13 cellular contexts compared by ENCODE assay signal in genomic region chr13:75788494-75788991, GRCh38.
DNase-seq lines count a peak whose midpoint lies in the region; ATAC-seq and TF ChIP-seq lines count a peak whose summit lies in the region.
"Had no signal": no experiment of that assay in that cellular context is flagged by ENCODE, and none has a peak within 500 bp of the region (broad histone marks: within the 10 kb centered on the region; RNA-seq: fewer than 3 reads in every experiment).

No MANE protein-coding gene starts in this region.

- H3K36me3 ChIP-seq in breast epithelium: no peaks in the 10 kb centered on the region
- H3K36me3 ChIP-seq in upper lobe of left lung: no peaks in the 10 kb centered on the region
- H3K36me3 ChIP-seq: esophagus squamous epithelium, uterus had no signal

- no peaks in the 10 kb centered on the region for H3K27me3 ChIP-seq in breast epithelium
- no peaks in the 10 kb centered on the region for H3K27me3 ChIP-seq in upper lobe of left lung
- H3K27me3 ChIP-seq: esophagus squamous epithelium, uterus had no signal

- H3K9me3 Mint-ChIP-seq in MCF 10A (ENCODE audit: unreplicated experiment): no peaks in the 10 kb centered on the region
- H3K9me3 Mint-ChIP-seq in activated CD8-positive, alpha-beta T cell treated with anti-CD3 and anti-CD28 coated beads, Interleukin-2, amount 10 ng/mL, durations not matched to agents 7 days and 5 days (ENCODE audit: insufficient read depth): no peaks in the 10 kb centered on the region

- TF ChIP-seq POLR2A in breast epithelium (IDR thresholded peaks at IDR 0.05) (no peak), upper lobe of left lung (IDR thresholded peaks at IDR 0.05) (no peak)

- no peaks in the 10 kb centered on the region for H3K4me1 Mint-ChIP-seq in MCF 10A (ENCODE audit: insufficient read depth, unreplicated experiment)
- H3K4me1 Mint-ChIP-seq in activated CD8-positive, alpha-beta T cell treated with anti-CD3 and anti-CD28 coated beads, Interleukin-2, amount 10 ng/mL, durations not matched to agents 7 days and 5 days (ENCODE audit: low read depth): no peaks in the 10 kb centered on the region

- H3K4me3 Mint-ChIP-seq in MCF 10A (ENCODE audit: unreplicated experiment): no peak overlapping the region
- no peak overlapping the region for H3K4me3 Mint-ChIP-seq in activated CD8-positive, alpha-beta T cell treated with anti-CD3 and anti-CD28 coated beads, Interleukin-2, amount 10 ng/mL, durations not matched to agents 7 days and 5 days

- no peaks in the 10 kb centered on the region for H3K4me1 ChIP-seq in breast epithelium
- peaks cover 21 to 64% (median 42%) of the 10 kb centered on the region in 4 donors for H3K4me1 ChIP-seq in upper lobe of left lung
- H3K4me1 ChIP-seq: uterus had no signal

- in situ Hi-C loops in astrocyte of the cerebellum (cut with HindIII; ENCODE audit: low sequenced_read_pairs): no loop called here

- H3K27ac Mint-ChIP-seq in MCF 10A (ENCODE audit: low read depth, unreplicated experiment): no peak overlapping the region
- no peak overlapping the region for H3K27ac Mint-ChIP-seq in activated CD8-positive, alpha-beta T cell treated with anti-CD3 and anti-CD28 coated beads, Interleukin-2, amount 10 ng/mL, durations not matched to agents 7 days and 5 days

- BruUV-seq in MCF 10A (replicated peaks; lab: Mats Ljungman, UMichigan): no TSS peak

- ATAC-seq in upper lobe of left lung (ENCODE audit: low FRiP score in 2 of 2) (peak; percentile 60 to 67), GM18867 (IDR thresholded peaks at IDR 0.05; ENCODE audit: unreplicated experiment) (no peak)
- ATAC-seq in activated CD8-positive, alpha-beta T cell treated with anti-CD3 and anti-CD28 coated beads, Interleukin-2, amount 10 ng/mL, durations not matched to agents 7 days and 5 days: no peak
- ATAC-seq: Panc1 had no signal

- H3K9me3 ChIP-seq in breast epithelium: no peaks in the 10 kb centered on the region
- no peaks in the 10 kb centered on the region for H3K9me3 ChIP-seq in upper lobe of left lung
- H3K9me3 ChIP-seq: esophagus squamous epithelium, uterus had no signal

- CTCF ChIA-PET in MCF 10A (lab: Yijun Ruan, JAX): interaction anchor here (0.9 to 4.6 kb wide), 4 partner anchors 19 to 93 kb away, joined by 3 to 31 read pairs (median 4); no protein-coding TSS in a partner anchor
- CTCF ChIA-PET in activated CD8-positive, alpha-beta T cell treated with anti-CD3 and anti-CD28 coated beads, Interleukin-2, amount 10 ng/mL, durations not matched to agents 7 days and 5 days (lab: Charles Lee): no interaction called here

- H3K36me3 Mint-ChIP-seq in MCF 10A (ENCODE audit: insufficient read depth, unreplicated experiment): no peaks in the 10 kb centered on the region
- H3K36me3 Mint-ChIP-seq in activated CD8-positive, alpha-beta T cell treated with anti-CD3 and anti-CD28 coated beads, Interleukin-2, amount 10 ng/mL, durations not matched to agents 7 days and 5 days (ENCODE audit: low read depth): no peaks in the 10 kb centered on the region

- no peak for TF ChIP-seq EP300 in upper lobe of left lung (IDR thresholded peaks at IDR 0.05)

- DNase-seq in MCF 10A (ENCODE audit: unreplicated experiment): peak; percentile 72
- no peak for DNase-seq in breast epithelium (ENCODE audit: low spot score in 2 of 2)
- DNase-seq in astrocyte of the cerebellum (ENCODE audit: low read depth): peak; percentile 31
- peak; percentile 62 for DNase-seq in left kidney (ENCODE audit: low read depth, low spot score)
- peak in 1 of 2 donors; percentile 79 for DNase-seq in upper lobe of left lung
- no peak for DNase-seq in NCI-H748 (lab: John Stamatoyannopoulos, UW; ENCODE audit: unreplicated experiment)
- DNase-seq in activated CD8-positive, alpha-beta T cell treated with anti-CD3 and anti-CD28 coated beads, Interleukin-2, amount 10 ng/mL, durations not matched to agents 7 days and 5 days: no peak
- DNase-seq: activated CD4-positive, alpha-beta T cell treated with anti-CD3 and anti-CD28 coated beads for 48 hours; esophagus squamous epithelium; NCI-H1092 treated with DMSO at 0.1 percent for 48 hours; uterus had no signal

- 26 to 33% methylated on average over 3 of the region's 3 CpGs for WGBS in upper lobe of left lung, 2 donors

- H3K4me3 ChIP-seq in breast epithelium: no peak overlapping the region
- H3K4me3 ChIP-seq in astrocyte of the cerebellum (ENCODE audit: low read depth, low read length): no peak overlapping the region
- H3K4me3 ChIP-seq in upper lobe of left lung: no peak overlapping the region
- H3K4me3 ChIP-seq: esophagus squamous epithelium, uterus had no signal

- TF ChIP-seq CTCF in MCF 10A (IDR thresholded peaks at IDR 0.05; ENCODE audit: unreplicated experiment) (no peak), breast epithelium (IDR thresholded peaks at IDR 0.05) (no peak), astrocyte of the cerebellum (IDR thresholded peaks at IDR 0.05; ENCODE audit: low read depth, low read length, missing control alignments) (no peak), upper lobe of left lung (IDR thresholded peaks at IDR 0.05) (no peak)

- POLR2A ChIA-PET in MCF 10A (lab: Yijun Ruan, JAX): interaction anchor here (0.6 to 4.2 kb wide), 6 partner anchors 10 to 549 kb away, joined by 3 to 27 read pairs (median 4); no protein-coding TSS in a partner anchor
- POLR2A ChIA-PET in activated CD8-positive, alpha-beta T cell treated with anti-CD3 and anti-CD28 coated beads, Interleukin-2, amount 10 ng/mL, durations not matched to agents 7 days and 5 days (lab: Charles Lee): no interaction called here

- no peak overlapping the region for H3K27ac ChIP-seq in breast epithelium
- H3K27ac ChIP-seq in upper lobe of left lung: peak overlapping the region; percentile 20 to 75 (median 62)
- H3K27ac ChIP-seq: esophagus squamous epithelium, uterus had no signal

- H3K27me3 Mint-ChIP-seq in MCF 10A (ENCODE audit: insufficient read depth, unreplicated experiment): no peaks in the 10 kb centered on the region
- no peaks in the 10 kb centered on the region for H3K27me3 Mint-ChIP-seq in activated CD8-positive, alpha-beta T cell treated with anti-CD3 and anti-CD28 coated beads, Interleukin-2, amount 10 ng/mL, durations not matched to agents 7 days and 5 days (ENCODE audit: low read depth)

- intact Hi-C loops in MCF 10A (cut with micrococcal nuclease) (loop anchor here (5.0 kb wide), 1 partner anchor 91 kb away; no protein-coding TSS in a partner anchor), breast epithelium (cut with DNase I; ENCODE audit: low total_unique reads) (no loop called here)

Comparison
In these comparisons a context has a peak if more than half of its experiments do, and no peak if none do; other contexts are left out.
1. DNase-seq: peak in MCF 10A (single experiment), astrocyte of the cerebellum (single experiment) and left kidney (single experiment); none in breast epithelium (0 of 2), NCI-H748 (single experiment) and activated CD8-positive, alpha-beta T cell treated with anti-CD3 and anti-CD28 coated beads, Interleukin-2, amount 10 ng/mL, durations not matched to agents 7 days and 5 days (single experiment).
2. H3K27ac ChIP-seq: peak in upper lobe of left lung (4 of 4); none in breast epithelium (0 of 2).
3. ATAC-seq: peak in upper lobe of left lung (2 of 2); none in activated CD8-positive, alpha-beta T cell treated with anti-CD3 and anti-CD28 coated beads, Interleukin-2, amount 10 ng/mL, durations not matched to agents 7 days and 5 days (single experiment) and GM18867 (single experiment).